Comparison of ENCODE assay signal across 8 cellular contexts in genomic region chr3:122305818-122306621, GRCh38. TPM values are rescaled to one million over a fixed set of nuclear protein-coding genes. Genes with fewer than 3 reads are reported as not detected.
DNase-seq lines count a peak whose midpoint lies in the region; ATAC-seq, FAIRE-seq and TF ChIP-seq lines count a peak whose summit lies in the region.

No MANE protein-coding gene starts in this region.

- no peaks in the 10 kb centered on the region for H3K9me2 ChIP-seq in PC-3 (replicated peaks; ENCODE audit: low read length)

- peak; percentile 49 for FAIRE-seq in islet of Langerhans (lab: Jason Lieb, UNC)

- H3K9me3 ChIP-seq in PC-3 (ENCODE audit: low read length): no peaks in the 10 kb centered on the region

- H3K27me3 ChIP-seq in PC-3 (ENCODE audit: low read length): no peaks in the 10 kb centered on the region

- no peaks in the 10 kb centered on the region for H3F3A ChIP-seq in PC-3 (ENCODE audit: low read length, unreplicated experiment)

- CTCF ChIA-PET in Calu3 (lab: Charles Lee) (interaction anchor here (0.6 to 2.0 kb wide), 12 partner anchors 9 to 204 kb away, joined by 3 to 21 read pairs (median 6); partner anchors contain the start of gene FAM162A), PC-3 (lab: Charles Lee) (interaction anchor here (0.6 to 2.6 kb wide), 23 partner anchors 13 to 760 kb away, joined by 3 to 68 read pairs (median 6); partner anchors contain the start of genes FAM162A, MIX23, POLQ and WDR5B)

- H3K79me2 ChIP-seq in PC-3 (ENCODE audit: low read length): no peaks in the 10 kb centered on the region

- no peaks in the 10 kb centered on the region for H3K27me3 Mint-ChIP-seq in Calu3 (ENCODE audit: unreplicated experiment)

- H3K4me1 Mint-ChIP-seq in Calu3 (ENCODE audit: low read depth, unreplicated experiment): peaks cover 8% of the 10 kb centered on the region

- peak overlapping the region; percentile 60 for H2AFZ ChIP-seq in PC-3 (ENCODE audit: low read length)

- peak overlapping the region; percentile 51 for H3K4me2 ChIP-seq in PC-3 (ENCODE audit: low read length)

- no peaks in the 10 kb centered on the region for H3K9me3 Mint-ChIP-seq in Calu3 (ENCODE audit: low read depth, unreplicated experiment)

- TF ChIP-seq CTCF in Calu3 (IDR thresholded peaks at IDR 0.05; ENCODE audit: unreplicated experiment): peak; percentile 9
- TF ChIP-seq CTCF in PC-3 (conservative IDR thresholded peaks at IDR 0.05; ENCODE audit: low read depth, low read length): peak; percentile 52

- H3K36me3 ChIP-seq in PC-3 (ENCODE audit: low read depth, low read length): no peaks in the 10 kb centered on the region

- no peak overlapping the region for H3K4me3 Mint-ChIP-seq in Calu3 (ENCODE audit: low read depth, unreplicated experiment)

- 0 out of 2 replicates have a peak, but pooled peaks cover 3% of the 10 kb centered on the region for H3K4me1 ChIP-seq in PC-3 (ENCODE audit: insufficient read depth, low read length)

- no peak overlapping the region for H3K9ac ChIP-seq in PC-3 (ENCODE audit: low read length)

- peak; percentile 52 for DNase-seq in Calu3
- peak; percentile 73 for DNase-seq in PC-3
- DNase-seq in stimulated activated CD4-positive, alpha-beta T cell treated with anti-CD3 and anti-CD28 coated beads, Interleukin-4, amount 100 ng/mL, for 4 hours: no peak
- no peak for DNase-seq in NCI-H187 (lab: John Stamatoyannopoulos, UW)

- H3K27ac ChIP-seq in PC-3 (ENCODE audit: low read length): no peak overlapping the region

- H3K36me3 Mint-ChIP-seq in Calu3 (ENCODE audit: insufficient read depth, unreplicated experiment): no peaks in the 10 kb centered on the region

- intact Hi-C loops in Calu3 (cut with micrococcal nuclease; ENCODE audit: unreplicated experiment): loop anchor here (1.0 to 10.0 kb wide), 2 partner anchors 50 to 761 kb away; partner anchors contain the start of gene POLQ
- intact Hi-C loops in PC-3 (cut with micrococcal nuclease): loop anchor here (1.0 to 5.0 kb wide), 4 partner anchors 34 to 376 kb away; partner anchors contain the start of genes FAM162A and PARP14

- no peak overlapping the region for H3K27ac Mint-ChIP-seq in Calu3 (ENCODE audit: unreplicated experiment)

- no TSS peak for BruUV-seq in Calu3 (replicated peaks; lab: Mats Ljungman, UMichigan)
- no TSS peak for BruUV-seq in PC-3 (replicated peaks; lab: Mats Ljungman, UMichigan)

- H3K4me3 ChIP-seq in PC-3 (ENCODE audit: low read length): peak overlapping the region; percentile 21; the same call in 1 of the 2 replicates

- ATAC-seq in GM18858 (IDR thresholded peaks at IDR 0.05; ENCODE audit: unreplicated experiment): peak; percentile 52
- ATAC-seq in PC-3: peak; percentile 98
- ATAC-seq in GM19397 (IDR thresholded peaks at IDR 0.05; ENCODE audit: unreplicated experiment): no peak
- no peak for ATAC-seq in HG02885 (IDR thresholded peaks at IDR 0.05; ENCODE audit: poor library complexity, unreplicated experiment)

- POLR2A ChIA-PET in PC-3 (lab: Charles Lee; ENCODE audit: unreplicated experiment): interaction anchor here (0.6 kb wide), 1 partner anchor 45 kb away, joined by 6 read pairs; no protein-coding TSS in a partner anchor

- H4K20me1 ChIP-seq in PC-3 (ENCODE audit: low read length): no peaks in the 10 kb centered on the region

RNA-seq across cellular contexts. Expression of gene CSTA, which starts 19.0 kb away (rescaled TPM):
- total RNA-seq in Calu3 (2022) (not detected in 2 replicates), PC-3 (2014; rRNA removed) (not detected in 2 replicates)

Comparison
In these comparisons a context has a peak if more than half of its experiments do, and no peak if none do; other contexts are left out.
1. DNase-seq: peak in Calu3 (single experiment) and PC-3 (single experiment); none in stimulated activated CD4-positive, alpha-beta T cell treated with anti-CD3 and anti-CD28 coated beads, Interleukin-4, amount 100 ng/mL, for 4 hours (0 of 2) and NCI-H187 (0 of 2).
2. ATAC-seq: peak in GM18858 (single experiment) and PC-3 (single experiment); none in GM19397 (single experiment) and HG02885 (single experiment).